14 cellular contexts compared by ENCODE assay signal in genomic region chr4:140806175-140806574, GRCh38. TPM values are rescaled to one million over a fixed set of nuclear protein-coding genes. Genes with fewer than 3 reads are reported as not detected.
A peak's percentile ranks its signal among the peaks of the same experiment; 100 is the strongest.
DNase-seq lines count a peak whose midpoint lies in the region; ATAC-seq and TF ChIP-seq lines count a peak whose summit lies in the region.
"Had no signal": no experiment of that assay in that cellular context is flagged by ENCODE, and none has a peak within 500 bp of the region (broad histone marks: within the 10 kb centered on the region; RNA-seq: fewer than 3 reads in every experiment).

No MANE protein-coding gene starts in this region.

- no peaks in the 10 kb centered on the region for H4K20me1 ChIP-seq in GM23248 (ENCODE audit: insufficient read depth)

- no peak overlapping the region for H2AFZ ChIP-seq in GM23248

- intact Hi-C loops in gastrocnemius medialis (cut with DNase I; ENCODE audit: low total_unique reads) (no loop called here), Right ventricle myocardium inferior (cut with DNase I) (no loop called here), tibial artery (cut with DNase I; ENCODE audit: low total_unique reads) (loop anchor here (5.0 kb wide), 1 partner anchor 624 kb away; no protein-coding TSS in a partner anchor)

- 62 to 68% methylated on average over 4 of the region's 4 CpGs for WGBS in GM23248 (ENCODE audit: low coverage in 1 of 2, low lambda C conversion rate in 2 of 2, missing lambda C conversion rate in 2 of 2), 2 experiments

- H3K27ac ChIP-seq in gastrocnemius medialis (no peak overlapping the region), GM23248 (no peak overlapping the region), tibial artery (no peak overlapping the region)

- H3K9me3 ChIP-seq in gastrocnemius medialis (no peaks in the 10 kb centered on the region), GM23248 (ENCODE audit: low read depth) (no peaks in the 10 kb centered on the region), tibial artery (no peaks in the 10 kb centered on the region)

- H3K36me3 ChIP-seq in gastrocnemius medialis (no peaks in the 10 kb centered on the region), GM23248 (ENCODE audit: low read depth) (no peaks in the 10 kb centered on the region), tibial artery (no peaks in the 10 kb centered on the region)

- ATAC-seq in HG02981 (IDR thresholded peaks at IDR 0.05; ENCODE audit: unreplicated experiment) (peak; percentile 66), gastrocnemius medialis (no peak), Right ventricle myocardium inferior (no peak)

- TF ChIP-seq CTCF in GM13977 (IDR thresholded peaks at IDR 0.05; ENCODE audit: extremely low read depth, insufficient read depth, missing control alignments) (no peak), GM20000 (IDR thresholded peaks at IDR 0.05; ENCODE audit: extremely low read depth, missing control alignments) (no peak), gastrocnemius medialis (IDR thresholded peaks at IDR 0.05 in 4 of 5, conservative IDR thresholded peaks at IDR 0.05 in 1 of 5) (no peak), tibial artery (IDR thresholded peaks at IDR 0.05) (no peak)

- in situ Hi-C loops in GM13977 (cut with MboI; ENCODE audit: low pct_unique_long_range_greater_than_20kb, low sequenced_read_pairs, unreplicated experiment) = no loop called here
- in situ Hi-C loops in gastrocnemius medialis (cut with MboI; ENCODE audit: low sequenced_read_pairs in 4 of 4) = no loop called here
- in situ Hi-C loops in GM23248 (cut with MboI) = no loop called here

- no peaks in the 10 kb centered on the region for H3K9me2 ChIP-seq in GM23248 (ENCODE audit: insufficient read depth)

- no peak overlapping the region for H3K4me2 ChIP-seq in GM23248 (ENCODE audit: unreplicated experiment)

- H3K9ac ChIP-seq in GM23248 = no peak overlapping the region

- no peak for TF ChIP-seq POLR2A in gastrocnemius medialis (IDR thresholded peaks at IDR 0.05)

- H3K27me3 ChIP-seq in gastrocnemius medialis (no peaks in the 10 kb centered on the region), GM23248 (replicated peaks; ENCODE audit: insufficient read depth) (peaks cover 25% of the 10 kb centered on the region), tibial artery (peaks cover 0 to 1% of the 10 kb centered on the region in 2 donors)

- no peaks in the 10 kb centered on the region for H3K4me1 ChIP-seq in gastrocnemius medialis
- no peaks in the 10 kb centered on the region for H3K4me1 ChIP-seq in GM23248 (ENCODE audit: insufficient read depth)
- no peaks in the 10 kb centered on the region for H3K4me1 ChIP-seq in tibial artery

- no peak overlapping the region for H3K4me3 ChIP-seq in gastrocnemius medialis
- no peak overlapping the region for H3K4me3 ChIP-seq in GM23248
- no peak overlapping the region for H3K4me3 ChIP-seq in tibial artery

- DNase-seq in GM13977 (ENCODE audit: low spot score) = peak; percentile 45
- DNase-seq in GM20000 (ENCODE audit: low spot score) = peak; percentile 49
- DNase-seq in NOMO-1 treated with DMSO at 0.1 percent for 48 hours (lab: John Stamatoyannopoulos, UW; ENCODE audit: unreplicated experiment) = peak; percentile 78
- DNase-seq in gastrocnemius medialis = no peak
- DNase-seq in GM23248 = no peak
- DNase-seq in Right ventricle myocardium inferior (ENCODE audit: missing footprints) = no peak
- no peak for DNase-seq in tibial artery
- DNase-seq: activated CD4-positive, CD25-positive, alpha-beta regulatory T cell; activated naive CD4-positive, alpha-beta T cell treated with anti-CD3 and anti-CD28 coated beads for 36 hours; dermis blood vessel endothelial cell; midbrain; retina; RPMI8226 had no signal

- no peaks in the 10 kb centered on the region for H3K79me2 ChIP-seq in GM23248 (ENCODE audit: insufficient read depth)

- no peaks in the 10 kb centered on the region for H3F3A ChIP-seq in GM23248 (ENCODE audit: insufficient read depth)

RNA-seq across cellular contexts. Expression of gene TBC1D9, which starts 50.0 kb away (rescaled TPM):
- total RNA-seq in gastrocnemius medialis = 1 to 10 TPM; 1.5 to 3.5 (median 2.2) TPM
- 14.4 and 18.3 TPM in 2 replicates for total RNA-seq in GM23248 (2014; rRNA removed; shearing (Covaris generic))
- 4.4 and 4.6 TPM in 2 replicates for polyA plus RNA-seq in GM23248 (2016; fragmentation: Nextera tagmentation; extraction: Ambion mirVana)
- 11.1 TPM for total RNA-seq in Right ventricle myocardium inferior

Comparison
In these comparisons a context has a peak if more than half of its experiments do, and no peak if none do; other contexts are left out.
1. DNase-seq: peak in GM13977 (single experiment), GM20000 (single experiment) and NOMO-1 treated with DMSO at 0.1 percent for 48 hours (single experiment); none in gastrocnemius medialis (0 of 2), GM23248 (single experiment), Right ventricle myocardium inferior (single experiment) and tibial artery (0 of 2).